Comparison of ENCODE assay signal across 9 cellular contexts in genomic region chr1:119286587-119287181, GRCh38.
A peak's percentile ranks its signal among the peaks of the same experiment; 100 is the strongest.
DNase-seq lines count a peak whose midpoint lies in the region; ATAC-seq, FAIRE-seq and TF ChIP-seq lines count a peak whose summit lies in the region.
"Had no signal": no experiment of that assay in that cellular context is flagged by ENCODE, and none has a peak within 500 bp of the region (broad histone marks: within the 10 kb centered on the region; RNA-seq: fewer than 3 reads in every experiment).

No MANE protein-coding gene starts in this region.

- no peaks in the 10 kb centered on the region for H3K79me2 ChIP-seq in OCI-LY7 (ENCODE audit: insufficient read depth, low read depth, low read length)
- no peaks in the 10 kb centered on the region for H3K79me2 ChIP-seq in osteoblast (ENCODE audit: insufficient read depth, low read length)

- peak; percentile 74 for TF ChIP-seq CTCF in D721Med (IDR thresholded peaks at IDR 0.05; ENCODE audit: insufficient read depth, missing control alignments)
- TF ChIP-seq CTCF in OCI-LY7 (conservative IDR thresholded peaks at IDR 0.05; ENCODE audit: low read length), result peak; percentile 84
- peak in 53 of 56 donors; percentile 12 to 73 (median 48) for TF ChIP-seq CTCF in dorsolateral prefrontal cortex (IDR thresholded peaks at IDR 0.05 in 54 of 56, conservative IDR thresholded peaks at IDR 0.05 in 2 of 56; ENCODE audit: low read depth in 1 of 56, partially characterized antibody in 56 of 56)
- peak; percentile 53 for TF ChIP-seq CTCF in osteoblast (IDR thresholded peaks at IDR 0.05; ENCODE audit: extremely low read depth, low read depth, low read length)

- no peak overlapping the region for H3K4me2 ChIP-seq in OCI-LY7 (ENCODE audit: low read length)
- H3K4me2 ChIP-seq in osteoblast (ENCODE audit: insufficient read depth, low read length), result no peak overlapping the region

- H3K36me3 ChIP-seq in OCI-LY7 (ENCODE audit: insufficient read depth, low read length) (no peaks in the 10 kb centered on the region), osteoblast (ENCODE audit: insufficient read depth, low read length) (no peaks in the 10 kb centered on the region)

- no peaks in the 10 kb centered on the region for H3K4me1 ChIP-seq in OCI-LY7 (ENCODE audit: insufficient read depth, low read length, poor library complexity, severe bottlenecking)
- H3K4me1 ChIP-seq in osteoblast (ENCODE audit: insufficient read depth, low read length), result peaks cover 12% of the 10 kb centered on the region

- BruUV-seq in OCI-LY7 (replicated peaks; lab: Mats Ljungman, UMichigan), result no TSS peak

- POLR2A ChIA-PET in OCI-LY7 (lab: Charles Lee), result no interaction called here

- H4K20me1 ChIP-seq in OCI-LY7 (ENCODE audit: insufficient read depth, low read length) (no peaks in the 10 kb centered on the region), osteoblast (ENCODE audit: insufficient read depth, low read length) (no peaks in the 10 kb centered on the region)

- H3K9me2 ChIP-seq in OCI-LY7 (ENCODE audit: insufficient read depth, low read length), result no peaks in the 10 kb centered on the region

- DNase-seq in D721Med (ENCODE audit: insufficient read length, low spot score), result no peak
- DNase-seq in HK-2 (ENCODE audit: unreplicated experiment), result peak; percentile 22
- DNase-seq in OCI-LY7 (ENCODE audit: low spot score), result peak; percentile 50
- DNase-seq in dorsolateral prefrontal cortex, result no peak
- DNase-seq in osteoblast (ENCODE audit: insufficient read length, low spot score, missing footprints), result no peak
- no peak for DNase-seq in NCI-H1048 (lab: John Stamatoyannopoulos, UW)

- H3K9me3 ChIP-seq in OCI-LY7 (ENCODE audit: low read length) (no peaks in the 10 kb centered on the region), osteoblast (ENCODE audit: low read depth, low read length) (no peaks in the 10 kb centered on the region)

- FAIRE-seq in D721Med (lab: Jason Lieb, UNC), result no peak

- no peak overlapping the region for H3K27ac ChIP-seq in OCI-LY7 (ENCODE audit: low read depth, low read length, poor library complexity, severe bottlenecking)
- no peak overlapping the region for H3K27ac ChIP-seq in dorsolateral prefrontal cortex
- H3K27ac ChIP-seq in osteoblast (ENCODE audit: low read depth, low read length), result no peak overlapping the region
- H3K27ac ChIP-seq: skin epidermis had no signal

- H3K4me3 ChIP-seq in OCI-LY7 (ENCODE audit: low read depth, low read length, poor library complexity, severe bottlenecking) (no peak overlapping the region), dorsolateral prefrontal cortex (no peak overlapping the region), osteoblast (ENCODE audit: insufficient read depth, low read length) (no peak overlapping the region)
- H3K4me3 ChIP-seq: skin epidermis had no signal

- H2AFZ ChIP-seq in OCI-LY7 (ENCODE audit: low read length), result no peak overlapping the region
- no peak overlapping the region for H2AFZ ChIP-seq in osteoblast (ENCODE audit: low read length)

- CTCF ChIA-PET in OCI-LY7 (lab: Charles Lee; ENCODE audit: unreplicated experiment), result no interaction called here

- ATAC-seq in GM19023 (IDR thresholded peaks at IDR 0.05; ENCODE audit: unreplicated experiment) (peak; percentile 66), HG03469 (IDR thresholded peaks at IDR 0.05; ENCODE audit: unreplicated experiment) (no peak)

- intact Hi-C loops in OCI-LY7 (cut with micrococcal nuclease; ENCODE audit: unreplicated experiment), result loop anchor here (5.0 to 10.0 kb wide), 2 partner anchors 188 to 386 kb away; no protein-coding TSS in a partner anchor
- intact Hi-C loops in dorsolateral prefrontal cortex (cut with DNase I), result loop anchor here in 1 of 2 donors (2.0 kb wide), 1 partner anchor 76 kb away; no protein-coding TSS in a partner anchor

- no peaks in the 10 kb centered on the region for H3K27me3 ChIP-seq in dorsolateral prefrontal cortex
- no peaks in the 10 kb centered on the region for H3K27me3 ChIP-seq in osteoblast (ENCODE audit: insufficient read depth, low read length)

Comparison
In these comparisons a context has a peak if more than half of its experiments do, and no peak if none do; other contexts are left out.
1. DNase-seq: peak in HK-2 (single experiment) and OCI-LY7 (single experiment); none in D721Med (single experiment), dorsolateral prefrontal cortex (0 of 10), osteoblast (single experiment) and NCI-H1048 (single experiment).
2. Peak in every context shown above with its lines, with median percentiles within 50 percentile points of each other: CTCF ChIP-seq.